In genomic region chr19:55907286-55907685, GRCh38 we compare ENCODE assay signal across 4 cellular contexts. TPM values are rescaled to one million over a fixed set of nuclear protein-coding genes. Genes with fewer than 3 reads are reported as not detected.
"Had no signal": no experiment of that assay in that cellular context is flagged by ENCODE, and none has a peak within 500 bp of the region (broad histone marks: within the 10 kb centered on the region; RNA-seq: fewer than 3 reads in every experiment).

No MANE protein-coding gene starts in this region.

- DNase-seq: GDM1, GF-D8 had no signal

- H3K4me3 ChIP-seq: GM12878 had no signal

- ATAC-seq: GM12878 had no signal

RNA-seq across cellular contexts. Expression of gene NLRP13, which starts 24.9 kb away (rescaled TPM):
- total RNA-seq: G401, GM12878 had no signal

RNA-seq across cellular contexts. Expression of gene NLRP8, which starts 40.3 kb away (rescaled TPM):
- total RNA-seq: G401, GM12878 had no signal
